Comparison of ENCODE assay signal across 23 cellular contexts in genomic region chr7:68409851-68410250, GRCh38.
"Had no signal": no experiment of that assay in that cellular context is flagged by ENCODE, and none has a peak within 500 bp of the region (broad histone marks: within the 10 kb centered on the region; RNA-seq: fewer than 3 reads in every experiment).

No MANE protein-coding gene starts in this region.

- H3K4me3 Mint-ChIP-seq: effector memory CD8-positive, alpha-beta T cell; mesothelial cell of epicardium; naive B cell; natural killer cell treated with Interleukin-12 subunit alpha and Interleukin-12 subunit beta and Interleukin-15 and Interleukin-18, amount 100 ng/mL, for 72 hours; neural crest cell; stimulated activated naive B cell treated with anti-CD40 and anti-IgM and Interleukin-4, amounts not matched to agents 10 μg/mL and 1 μg/mL and 100 μg/mL, for 72 hours; stimulated activated naive CD8-positive, alpha-beta T cell treated with anti-CD3 and anti-CD28 coated beads, Interleukin-15, Interleukin-2, amounts not matched to agents 100 ng/mL and 50 ng/mL, for 24 hours had no signal

- H3K79me2 ChIP-seq: parathyroid adenoma had no signal

- H3K27me3 Mint-ChIP-seq: effector memory CD8-positive, alpha-beta T cell; naive B cell; natural killer cell treated with Interleukin-12 subunit alpha and Interleukin-12 subunit beta and Interleukin-15 and Interleukin-18, amount 100 ng/mL, for 72 hours; progenitor cell of endocrine pancreas; stimulated activated naive B cell treated with anti-CD40 and anti-IgM and Interleukin-4, amounts not matched to agents 10 μg/mL and 1 μg/mL and 100 μg/mL, for 72 hours; stimulated activated naive CD8-positive, alpha-beta T cell treated with anti-CD3 and anti-CD28 coated beads, Interleukin-15, Interleukin-2, amounts not matched to agents 100 ng/mL and 50 ng/mL, for 24 hours had no signal

- H3K27ac Mint-ChIP-seq: effector memory CD8-positive, alpha-beta T cell; mesothelial cell of epicardium; naive B cell; natural killer cell treated with Interleukin-12 subunit alpha and Interleukin-12 subunit beta and Interleukin-15 and Interleukin-18, amount 100 ng/mL, for 72 hours; progenitor cell of endocrine pancreas; stimulated activated naive B cell treated with anti-CD40 and anti-IgM and Interleukin-4, amounts not matched to agents 10 μg/mL and 1 μg/mL and 100 μg/mL, for 72 hours; stimulated activated naive CD8-positive, alpha-beta T cell treated with anti-CD3 and anti-CD28 coated beads, Interleukin-15, Interleukin-2, amounts not matched to agents 100 ng/mL and 50 ng/mL, for 24 hours had no signal

- H3K27ac ChIP-seq: coronary artery, left lung, parathyroid adenoma, right lobe of liver, suprapubic skin, transverse colon, vagina had no signal

- H3K9me3 ChIP-seq: right lobe of liver, suprapubic skin, transverse colon, vagina had no signal

- DNase-seq: dermis blood vessel endothelial cell; effector memory CD8-positive, alpha-beta T cell; hypothalamus; left cardiac atrium; left lung; mesenchymal stem cell; mucosa of descending colon; naive B cell; right lobe of liver; small intestine; stimulated activated CD4-positive, alpha-beta T cell treated with anti-CD3 and anti-CD28 coated beads, Interleukin-15, amount 100 ng/mL, for 24 hours; stimulated activated CD4-positive, alpha-beta T cell treated with anti-CD3 and anti-CD28 coated beads, Interleukin-2, amount 100 ng/mL, for 48 hours; stimulated activated naive B cell treated with anti-CD40 and anti-IgM and Interleukin-4, amounts not matched to agents 10 μg/mL and 1 μg/mL and 100 μg/mL, for 72 hours; transverse colon had no signal

- H3K36me3 ChIP-seq: left lung, right lobe of liver, suprapubic skin, transverse colon, vagina had no signal

- H3K9ac ChIP-seq: parathyroid adenoma had no signal

- H3K4me1 Mint-ChIP-seq: naive B cell; stimulated activated naive B cell treated with anti-CD40 and anti-IgM and Interleukin-4, amounts not matched to agents 10 μg/mL and 1 μg/mL and 100 μg/mL, for 72 hours had no signal

- H3K4me3 ChIP-seq: coronary artery, left lung, mucosa of descending colon, right lobe of liver, suprapubic skin, transverse colon, vagina had no signal

- H2AFZ ChIP-seq: parathyroid adenoma had no signal

- ATAC-seq: effector memory CD8-positive, alpha-beta T cell; left cardiac atrium; left lung; mucosa of descending colon; natural killer cell treated with Interleukin-12 subunit alpha and Interleukin-12 subunit beta and Interleukin-15 and Interleukin-18, amount 100 ng/mL, for 72 hours; right lobe of liver; stimulated activated naive B cell treated with anti-CD40 and anti-IgM and Interleukin-4, amounts not matched to agents 10 μg/mL and 1 μg/mL and 100 μg/mL, for 72 hours had no signal

- H3K4me1 ChIP-seq: left lung, parathyroid adenoma, right lobe of liver, suprapubic skin, transverse colon, vagina had no signal

- H3K36me3 Mint-ChIP-seq: mesothelial cell of epicardium; naive B cell; natural killer cell treated with Interleukin-12 subunit alpha and Interleukin-12 subunit beta and Interleukin-15 and Interleukin-18, amount 100 ng/mL, for 72 hours; stimulated activated naive B cell treated with anti-CD40 and anti-IgM and Interleukin-4, amounts not matched to agents 10 μg/mL and 1 μg/mL and 100 μg/mL, for 72 hours had no signal

- H3K27me3 ChIP-seq: left lung, right lobe of liver, suprapubic skin, transverse colon, vagina had no signal
